In genomic region chr17:21098934-21099687, GRCh38 we compare ENCODE assay signal across 8 cellular contexts. TPM values are rescaled to one million over a fixed set of nuclear protein-coding genes. Genes with fewer than 3 reads are reported as not detected.
DNase-seq lines count a peak whose midpoint lies in the region; ATAC-seq, FAIRE-seq and TF ChIP-seq lines count a peak whose summit lies in the region.

No MANE protein-coding gene starts in this region.

- H3K36me3 Mint-ChIP-seq in Caco-2 (ENCODE audit: insufficient read depth, unreplicated experiment) = peaks cover 11% of the 10 kb centered on the region

- H3K27me3 ChIP-seq in Caco-2 (replicated peaks; ENCODE audit: control insufficient read depth, insufficient read depth, low read length) (no peaks in the 10 kb centered on the region), endothelial cell of umbilical vein (ENCODE audit: control insufficient read depth in 2 of 2, insufficient read depth in 2 of 2, low read length in 2 of 2) (peaks cover 0 to 2% of the 10 kb centered on the region in 2 experiments)

- H3K4me1 ChIP-seq in Caco-2 = peaks cover 7% of the 10 kb centered on the region
- peaks cover 5% of the 10 kb centered on the region for H3K4me1 ChIP-seq in endothelial cell of umbilical vein (ENCODE audit: control insufficient read depth, extremely low read depth, insufficient read depth, low read length)

- H3K9me1 ChIP-seq in endothelial cell of umbilical vein (replicated peaks; ENCODE audit: control insufficient read depth, extremely low read depth, insufficient read depth, low read length) = no peaks in the 10 kb centered on the region

- DNase-seq in Caco-2 = peak; percentile 90 to 92
- DNase-seq in HS-5 (ENCODE audit: low read depth) = peak; percentile 80
- peak; percentile 92 for DNase-seq in NOMO-1 treated with DMSO at 0.1 percent for 48 hours (lab: John Stamatoyannopoulos, UW; ENCODE audit: unreplicated experiment)
- peak; percentile 33 to 44 (median 36) for DNase-seq in activated CD8-positive, alpha-beta memory T cell treated with anti-CD3 and anti-CD28 coated beads for 48 hours (ENCODE audit: low read depth in 2 of 3, low spot score in 2 of 3)
- DNase-seq in endothelial cell of umbilical vein (ENCODE audit: low read depth, low spot score) = peak; percentile 72
- peak; percentile 23 for DNase-seq in mucosa of gallbladder (ENCODE audit: low spot score)
- peak; percentile 13 to 18 for DNase-seq in stimulated activated CD8-positive, alpha-beta memory T cell treated with anti-CD3 and anti-CD28 coated beads, Interleukin-7, amount 100 ng/mL, for 1 hour (ENCODE audit: low read depth in 2 of 2)

- peaks cover 10% of the 10 kb centered on the region for H3K4me1 Mint-ChIP-seq in Caco-2 (ENCODE audit: low read depth, unreplicated experiment)

- ATAC-seq in GM21360 (IDR thresholded peaks at IDR 0.05; ENCODE audit: unreplicated experiment) = peak; percentile 93

- BruUV-seq in Caco-2 (replicated peaks; lab: Mats Ljungman, UMichigan) (no TSS peak), endothelial cell of umbilical vein (replicated peaks; lab: Mats Ljungman, UMichigan) (no TSS peak)

- H3K4me2 ChIP-seq in endothelial cell of umbilical vein (ENCODE audit: insufficient read depth, low read length) = peak overlapping the region; percentile 98

- peak overlapping the region; percentile 62 for H3K9ac ChIP-seq in endothelial cell of umbilical vein (replicated peaks; ENCODE audit: extremely low read depth, insufficient read depth, low read length)

- dilution Hi-C loops in endothelial cell of umbilical vein (cut with MboI; ENCODE audit: extremely low pct_ligation_motif_present, low sequenced_read_pairs) = no loop called here

- H3K9me3 Mint-ChIP-seq in Caco-2 (ENCODE audit: unreplicated experiment) = no peaks in the 10 kb centered on the region

- no peak overlapping the region for H3K27ac ChIP-seq in endothelial cell of umbilical vein (ENCODE audit: insufficient read depth, low read depth, low read length)

- H2AFZ ChIP-seq in endothelial cell of umbilical vein (ENCODE audit: low read depth, low read length) = peak overlapping the region; percentile 98

- peak overlapping the region; percentile 92 for H3K4me3 Mint-ChIP-seq in Caco-2 (ENCODE audit: unreplicated experiment)

- FAIRE-seq in endothelial cell of umbilical vein (lab: Jason Lieb, UNC) = peak; percentile 89

- POLR2A ChIA-PET in Caco-2 (lab: Charles Lee) = interaction anchor here (0.6 to 2.4 kb wide), 3 partner anchors 47 to 414 kb away, joined by 4 to 39 read pairs (median 5); partner anchors contain the start of gene USP22
- POLR2A ChIA-PET in endothelial cell of umbilical vein (lab: Charles Lee) = interaction anchor here (1.5 kb wide), 1 partner anchor 56 kb away, joined by 5 read pairs; the partner anchor contains the start of gene USP22

- H3K27me3 Mint-ChIP-seq in Caco-2 (ENCODE audit: insufficient read depth, unreplicated experiment) = no peaks in the 10 kb centered on the region

- H4K20me1 ChIP-seq in endothelial cell of umbilical vein (replicated peaks; ENCODE audit: control insufficient read depth, extremely low read depth, insufficient read depth, low read length) = no peaks in the 10 kb centered on the region

- CTCF ChIA-PET in Caco-2 (lab: Charles Lee) (interaction anchor here (0.7 to 2.4 kb wide), 16 partner anchors 21 to 398 kb away, joined by 3 to 37 read pairs (median 8); partner anchors contain the start of gene USP22), endothelial cell of umbilical vein (lab: Charles Lee) (interaction anchor here (0.6 to 2.8 kb wide), 19 partner anchors 8 to 414 kb away, joined by 3 to 27 read pairs (median 4); partner anchors contain the start of gene USP22)

- no peak for TF ChIP-seq POLR2A in endothelial cell of umbilical vein (IDR thresholded peaks at IDR 0.05; ENCODE audit: low read depth, low read length)

- peak overlapping the region; percentile 99 for H3K27ac Mint-ChIP-seq in Caco-2 (ENCODE audit: unreplicated experiment)

- TF ChIP-seq CTCF in Caco-2 (IDR thresholded peaks at IDR 0.05; ENCODE audit: insufficient read depth in 1 of 2, low read depth in 1 of 2, low read length in 1 of 2, severe bottlenecking in 1 of 2, unreplicated experiment in 1 of 2) = no peak
- TF ChIP-seq CTCF in endothelial cell of umbilical vein (IDR thresholded peaks at IDR 0.05; ENCODE audit: extremely low read depth in 1 of 2, insufficient read depth in 1 of 2, low read depth in 1 of 2, low read length in 2 of 2) = no peak

- H3K4me3 ChIP-seq in Caco-2 (ENCODE audit: low read depth, low read length) = peak overlapping the region; percentile 59
- H3K4me3 ChIP-seq in endothelial cell of umbilical vein (replicated peaks in 1 of 3; ENCODE audit: insufficient read depth in 1 of 3, low read depth in 1 of 3, low read length in 3 of 3) = peak overlapping the region; percentile 39 to 82 (median 66)

- no peaks in the 10 kb centered on the region for H3K36me3 ChIP-seq in Caco-2 (ENCODE audit: control insufficient read depth, insufficient read depth, low read length)
- no peaks in the 10 kb centered on the region for H3K36me3 ChIP-seq in endothelial cell of umbilical vein (ENCODE audit: control insufficient read depth in 2 of 2, extremely low read depth in 1 of 2, insufficient read depth in 2 of 2, low read length in 2 of 2)

- intact Hi-C loops in Caco-2 (cut with micrococcal nuclease; ENCODE audit: unreplicated experiment) (loop anchor here (1.0 to 5.0 kb wide), 5 partner anchors 28 to 192 kb away; partner anchors contain the start of genes DHRS7B and USP22), endothelial cell of umbilical vein (cut with micrococcal nuclease) (loop anchor here (1.0 to 10.0 kb wide), 2 partner anchors 56 to 294 kb away; partner anchors contain the start of gene USP22)

- H3K9me3 ChIP-seq in Caco-2 (no peaks in the 10 kb centered on the region), endothelial cell of umbilical vein (replicated peaks; ENCODE audit: control insufficient read depth, insufficient read depth, low read length) (no peaks in the 10 kb centered on the region)

- no peaks in the 10 kb centered on the region for H3K79me2 ChIP-seq in endothelial cell of umbilical vein (ENCODE audit: control insufficient read depth, insufficient read depth, low read length)

TF ChIP-seq in endothelial cell of umbilical vein, 7 proteins besides CTCF, POLR2A, EP300 and RAD21:
- no peak for TF ChIP-seq EZH2 (IDR thresholded peaks at IDR 0.05; ENCODE audit: borderline replicate concordance, low read depth, low read length, severe bottlenecking)

RNA-seq across cellular contexts. Expression of gene DHRS7B, which starts 27.7 kb away (rescaled TPM):
- total RNA-seq in Caco-2 (2022) (22.8 and 30.0 TPM in 2 replicates), endothelial cell of umbilical vein (12.7 and 14.0 TPM in 2 replicates), mucosa of gallbladder (30.3 TPM)
- polyA plus RNA-seq in endothelial cell of umbilical vein = 24.2 and 28.1 TPM in 2 replicates
- 21.7 and 22.7 TPM in 2 replicates for polyA plus RNA-seq in endothelial cell of umbilical vein (2011; cell fraction: cytosol; rRNA removed)
- 11.8 and 12.5 TPM in 2 replicates for polyA plus RNA-seq in endothelial cell of umbilical vein (2011; cell fraction: nucleus; rRNA removed)
- polyA plus RNA-seq in endothelial cell of umbilical vein (2012) = 15.0 and 18.9 TPM in 2 replicates
- polyA minus RNA-seq in endothelial cell of umbilical vein = 22.0 and 26.5 TPM in 2 replicates
- 15.6 TPM for polyA minus RNA-seq in endothelial cell of umbilical vein (2011; cell fraction: cytosol; rRNA and poly(A)+ RNA removed)
- 4.7 and 6.5 TPM in 2 replicates for polyA minus RNA-seq in endothelial cell of umbilical vein (2011; cell fraction: nucleus; rRNA and poly(A)+ RNA removed)

RNA-seq across cellular contexts. Expression of gene USP22, which starts 56.3 kb away (rescaled TPM):
- total RNA-seq in Caco-2 (2022) (255 and 267 TPM in 2 replicates), endothelial cell of umbilical vein (260 and 270 TPM in 2 replicates), mucosa of gallbladder (196 TPM)
- polyA plus RNA-seq in endothelial cell of umbilical vein = 204 and 210 TPM in 2 replicates
- 178 and 206 TPM in 2 replicates for polyA plus RNA-seq in endothelial cell of umbilical vein (2011; cell fraction: cytosol; rRNA removed)
- polyA plus RNA-seq in endothelial cell of umbilical vein (2011; cell fraction: nucleus; rRNA removed) = 293 and 322 TPM in 2 replicates
- 155 and 161 TPM in 2 replicates for polyA plus RNA-seq in endothelial cell of umbilical vein (2012)
- 357 and 386 TPM in 2 replicates for polyA minus RNA-seq in endothelial cell of umbilical vein
- 117 TPM for polyA minus RNA-seq in endothelial cell of umbilical vein (2011; cell fraction: cytosol; rRNA and poly(A)+ RNA removed)
- polyA minus RNA-seq in endothelial cell of umbilical vein (2011; cell fraction: nucleus; rRNA and poly(A)+ RNA removed) = 211 and 212 TPM in 2 replicates

Comparison
In these comparisons a context has a peak if more than half of its experiments do, and no peak if none do; other contexts are left out.
1. DNase-seq: peak in every context shown above with its lines; median percentile 92 in NOMO-1 treated with DMSO at 0.1 percent for 48 hours; 91 in Caco-2; 80 in HS-5; 72 in endothelial cell of umbilical vein; 36 in activated CD8-positive, alpha-beta memory T cell treated with anti-CD3 and anti-CD28 coated beads for 48 hours; 23 in mucosa of gallbladder; 16 in stimulated activated CD8-positive, alpha-beta memory T cell treated with anti-CD3 and anti-CD28 coated beads, Interleukin-7, amount 100 ng/mL, for 1 hour.